2 cellular contexts compared by ENCODE assay signal in the genomic region with DNA sequence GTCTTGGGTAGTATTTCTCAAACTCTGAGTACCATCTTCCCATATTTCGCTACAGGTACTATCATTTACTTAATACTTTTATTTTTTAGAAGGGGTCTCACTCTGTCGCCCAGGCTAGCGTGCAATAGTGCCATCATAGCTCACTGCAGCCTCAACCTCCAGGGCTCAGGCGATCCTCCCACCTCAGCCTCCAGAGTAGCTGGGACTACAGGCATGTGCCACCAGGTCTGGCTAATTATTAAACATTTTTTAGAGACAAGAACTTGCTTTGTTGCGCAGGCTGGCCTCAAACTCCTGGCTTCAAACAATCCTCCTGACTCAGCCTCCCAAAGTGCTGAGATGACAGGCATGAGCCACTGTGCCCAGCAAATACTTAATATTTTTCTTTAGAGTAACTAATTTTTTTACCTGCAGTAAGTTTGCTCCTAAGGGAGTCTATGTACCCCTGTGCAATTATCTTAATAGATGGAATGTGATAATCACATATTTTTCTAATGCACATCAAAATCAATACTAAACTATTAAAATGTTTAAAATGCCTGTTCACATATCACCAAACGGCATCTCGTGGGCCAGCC.
TF ChIP-seq lines count a peak whose summit lies in the region.

No MANE protein-coding gene starts in this region.

TF ChIP-seq in GM23338, 12 proteins besides CTCF, POLR2A, EP300 and RAD21 (continued from another document and continues in another):
- TF ChIP-seq, protein P1, sequence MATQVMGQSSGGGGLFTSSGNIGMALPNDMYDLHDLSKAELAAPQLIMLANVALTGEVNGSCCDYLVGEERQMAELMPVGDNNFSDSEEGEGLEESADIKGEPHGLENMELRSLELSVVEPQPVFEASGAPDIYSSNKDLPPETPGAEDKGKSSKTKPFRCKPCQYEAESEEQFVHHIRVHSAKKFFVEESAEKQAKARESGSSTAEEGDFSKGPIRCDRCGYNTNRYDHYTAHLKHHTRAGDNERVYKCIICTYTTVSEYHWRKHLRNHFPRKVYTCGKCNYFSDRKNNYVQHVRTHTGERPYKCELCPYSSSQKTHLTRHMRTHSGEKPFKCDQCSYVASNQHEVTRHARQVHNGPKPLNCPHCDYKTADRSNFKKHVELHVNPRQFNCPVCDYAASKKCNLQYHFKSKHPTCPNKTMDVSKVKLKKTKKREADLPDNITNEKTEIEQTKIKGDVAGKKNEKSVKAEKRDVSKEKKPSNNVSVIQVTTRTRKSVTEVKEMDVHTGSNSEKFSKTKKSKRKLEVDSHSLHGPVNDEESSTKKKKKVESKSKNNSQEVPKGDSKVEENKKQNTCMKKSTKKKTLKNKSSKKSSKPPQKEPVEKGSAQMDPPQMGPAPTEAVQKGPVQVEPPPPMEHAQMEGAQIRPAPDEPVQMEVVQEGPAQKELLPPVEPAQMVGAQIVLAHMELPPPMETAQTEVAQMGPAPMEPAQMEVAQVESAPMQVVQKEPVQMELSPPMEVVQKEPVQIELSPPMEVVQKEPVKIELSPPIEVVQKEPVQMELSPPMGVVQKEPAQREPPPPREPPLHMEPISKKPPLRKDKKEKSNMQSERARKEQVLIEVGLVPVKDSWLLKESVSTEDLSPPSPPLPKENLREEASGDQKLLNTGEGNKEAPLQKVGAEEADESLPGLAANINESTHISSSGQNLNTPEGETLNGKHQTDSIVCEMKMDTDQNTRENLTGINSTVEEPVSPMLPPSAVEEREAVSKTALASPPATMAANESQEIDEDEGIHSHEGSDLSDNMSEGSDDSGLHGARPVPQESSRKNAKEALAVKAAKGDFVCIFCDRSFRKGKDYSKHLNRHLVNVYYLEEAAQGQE (IDR thresholded peaks at IDR 0.05; ENCODE audit: unreplicated experiment) = no peak
- TF ChIP-seq, protein P2, sequence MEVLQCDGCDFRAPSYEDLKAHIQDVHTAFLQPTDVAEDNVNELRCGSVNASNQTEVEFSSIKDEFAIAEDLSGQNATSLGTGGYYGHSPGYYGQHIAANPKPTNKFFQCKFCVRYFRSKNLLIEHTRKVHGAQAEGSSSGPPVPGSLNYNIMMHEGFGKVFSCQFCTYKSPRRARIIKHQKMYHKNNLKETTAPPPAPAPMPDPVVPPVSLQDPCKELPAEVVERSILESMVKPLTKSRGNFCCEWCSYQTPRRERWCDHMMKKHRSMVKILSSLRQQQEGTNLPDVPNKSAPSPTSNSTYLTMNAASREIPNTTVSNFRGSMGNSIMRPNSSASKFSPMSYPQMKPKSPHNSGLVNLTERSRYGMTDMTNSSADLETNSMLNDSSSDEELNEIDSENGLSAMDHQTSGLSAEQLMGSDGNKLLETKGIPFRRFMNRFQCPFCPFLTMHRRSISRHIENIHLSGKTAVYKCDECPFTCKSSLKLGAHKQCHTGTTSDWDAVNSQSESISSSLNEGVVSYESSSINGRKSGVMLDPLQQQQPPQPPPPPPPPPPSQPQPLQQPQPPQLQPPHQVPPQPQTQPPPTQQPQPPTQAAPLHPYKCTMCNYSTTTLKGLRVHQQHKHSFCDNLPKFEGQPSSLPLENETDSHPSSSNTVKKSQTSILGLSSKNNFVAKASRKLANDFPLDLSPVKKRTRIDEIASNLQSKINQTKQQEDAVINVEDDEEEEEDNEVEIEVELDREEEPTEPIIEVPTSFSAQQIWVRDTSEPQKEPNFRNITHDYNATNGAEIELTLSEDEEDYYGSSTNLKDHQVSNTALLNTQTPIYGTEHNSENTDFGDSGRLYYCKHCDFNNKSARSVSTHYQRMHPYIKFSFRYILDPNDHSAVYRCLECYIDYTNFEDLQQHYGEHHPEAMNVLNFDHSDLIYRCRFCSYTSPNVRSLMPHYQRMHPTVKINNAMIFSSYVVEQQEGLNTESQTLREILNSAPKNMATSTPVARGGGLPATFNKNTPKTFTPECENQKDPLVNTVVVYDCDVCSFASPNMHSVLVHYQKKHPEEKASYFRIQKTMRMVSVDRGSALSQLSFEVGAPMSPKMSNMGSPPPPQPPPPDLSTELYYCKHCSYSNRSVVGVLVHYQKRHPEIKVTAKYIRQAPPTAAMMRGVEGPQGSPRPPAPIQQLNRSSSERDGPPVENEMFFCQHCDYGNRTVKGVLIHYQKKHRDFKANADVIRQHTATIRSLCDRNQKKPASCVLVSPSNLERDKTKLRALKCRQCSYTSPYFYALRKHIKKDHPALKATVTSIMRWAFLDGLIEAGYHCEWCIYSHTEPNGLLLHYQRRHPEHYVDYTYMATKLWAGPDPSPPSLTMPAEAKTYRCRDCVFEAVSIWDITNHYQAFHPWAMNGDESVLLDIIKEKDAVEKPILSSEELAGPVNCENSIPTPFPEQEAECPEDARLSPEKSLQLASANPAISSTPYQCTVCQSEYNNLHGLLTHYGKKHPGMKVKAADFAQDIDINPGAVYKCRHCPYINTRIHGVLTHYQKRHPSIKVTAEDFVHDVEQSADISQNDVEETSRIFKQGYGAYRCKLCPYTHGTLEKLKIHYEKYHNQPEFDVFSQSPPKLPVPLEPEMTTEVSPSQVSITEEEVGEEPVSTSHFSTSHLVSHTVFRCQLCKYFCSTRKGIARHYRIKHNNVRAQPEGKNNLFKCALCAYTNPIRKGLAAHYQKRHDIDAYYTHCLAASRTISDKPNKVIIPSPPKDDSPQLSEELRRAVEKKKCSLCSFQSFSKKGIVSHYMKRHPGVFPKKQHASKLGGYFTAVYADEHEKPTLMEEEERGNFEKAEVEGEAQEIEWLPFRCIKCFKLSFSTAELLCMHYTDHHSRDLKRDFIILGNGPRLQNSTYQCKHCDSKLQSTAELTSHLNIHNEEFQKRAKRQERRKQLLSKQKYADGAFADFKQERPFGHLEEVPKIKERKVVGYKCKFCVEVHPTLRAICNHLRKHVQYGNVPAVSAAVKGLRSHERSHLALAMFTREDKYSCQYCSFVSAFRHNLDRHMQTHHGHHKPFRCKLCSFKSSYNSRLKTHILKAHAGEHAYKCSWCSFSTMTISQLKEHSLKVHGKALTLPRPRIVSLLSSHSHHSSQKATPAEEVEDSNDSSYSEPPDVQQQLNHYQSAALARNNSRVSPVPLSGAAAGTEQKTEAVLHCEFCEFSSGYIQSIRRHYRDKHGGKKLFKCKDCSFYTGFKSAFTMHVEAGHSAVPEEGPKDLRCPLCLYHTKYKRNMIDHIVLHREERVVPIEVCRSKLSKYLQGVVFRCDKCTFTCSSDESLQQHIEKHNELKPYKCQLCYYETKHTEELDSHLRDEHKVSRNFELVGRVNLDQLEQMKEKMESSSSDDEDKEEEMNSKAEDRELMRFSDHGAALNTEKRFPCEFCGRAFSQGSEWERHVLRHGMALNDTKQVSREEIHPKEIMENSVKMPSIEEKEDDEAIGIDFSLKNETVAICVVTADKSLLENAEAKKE (CRISPR knock-in tag; IDR thresholded peaks at IDR 0.05) = no peak
- TF ChIP-seq EZH2phosphoT487 (IDR thresholded peaks at IDR 0.05; ENCODE audit: unreplicated experiment) (no peak), ZNF331 (CRISPR knock-in tag; IDR thresholded peaks at IDR 0.05; ENCODE audit: low read depth) (no peak), ZNF114 (CRISPR knock-in tag; IDR thresholded peaks at IDR 0.05) (no peak), CREB1 (CRISPR knock-in tag; IDR thresholded peaks at IDR 0.05; ENCODE audit: low read depth) (no peak), JUNB (IDR thresholded peaks at IDR 0.05; ENCODE audit: unreplicated experiment) (no peak), EZH2 (IDR thresholded peaks at IDR 0.05; ENCODE audit: low read depth, unreplicated experiment) (no peak), POLR2AphosphoS5 (IDR thresholded peaks at IDR 0.05; ENCODE audit: low read depth) (no peak), NANOG (IDR thresholded peaks at IDR 0.05; ENCODE audit: borderline replicate concordance) (no peak)

TF ChIP-seq in K562, 482 proteins besides CTCF, POLR2A, EP300 and RAD21 (continued from another document):
- TF ChIP-seq, protein P3, sequence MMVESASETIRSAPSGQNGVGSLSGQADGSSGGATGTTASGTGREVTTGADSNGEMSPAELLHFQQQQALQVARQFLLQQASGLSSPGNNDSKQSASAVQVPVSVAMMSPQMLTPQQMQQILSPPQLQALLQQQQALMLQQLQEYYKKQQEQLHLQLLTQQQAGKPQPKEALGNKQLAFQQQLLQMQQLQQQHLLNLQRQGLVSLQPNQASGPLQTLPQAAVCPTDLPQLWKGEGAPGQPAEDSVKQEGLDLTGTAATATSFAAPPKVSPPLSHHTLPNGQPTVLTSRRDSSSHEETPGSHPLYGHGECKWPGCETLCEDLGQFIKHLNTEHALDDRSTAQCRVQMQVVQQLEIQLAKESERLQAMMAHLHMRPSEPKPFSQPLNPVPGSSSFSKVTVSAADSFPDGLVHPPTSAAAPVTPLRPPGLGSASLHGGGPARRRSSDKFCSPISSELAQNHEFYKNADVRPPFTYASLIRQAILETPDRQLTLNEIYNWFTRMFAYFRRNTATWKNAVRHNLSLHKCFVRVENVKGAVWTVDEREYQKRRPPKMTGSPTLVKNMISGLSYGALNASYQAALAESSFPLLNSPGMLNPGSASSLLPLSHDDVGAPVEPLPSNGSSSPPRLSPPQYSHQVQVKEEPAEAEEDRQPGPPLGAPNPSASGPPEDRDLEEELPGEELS (CRISPR knock-in tag; IDR thresholded peaks at IDR 0.05; ENCODE audit: borderline replicate concordance) = no peak
- TF ChIP-seq MAFF (IDR thresholded peaks at IDR 0.05; ENCODE audit: low read length) (no peak), ZFP36 (IDR thresholded peaks at IDR 0.05; ENCODE audit: low read depth, low read length, partially characterized antibody) (no peak), SNRNP70 (optimal IDR thresholded peaks at IDR 0.05; ENCODE audit: low read depth, low read length) (no peak)
